Comparison of ENCODE assay signal across 8 cellular contexts in the genomic region with DNA sequence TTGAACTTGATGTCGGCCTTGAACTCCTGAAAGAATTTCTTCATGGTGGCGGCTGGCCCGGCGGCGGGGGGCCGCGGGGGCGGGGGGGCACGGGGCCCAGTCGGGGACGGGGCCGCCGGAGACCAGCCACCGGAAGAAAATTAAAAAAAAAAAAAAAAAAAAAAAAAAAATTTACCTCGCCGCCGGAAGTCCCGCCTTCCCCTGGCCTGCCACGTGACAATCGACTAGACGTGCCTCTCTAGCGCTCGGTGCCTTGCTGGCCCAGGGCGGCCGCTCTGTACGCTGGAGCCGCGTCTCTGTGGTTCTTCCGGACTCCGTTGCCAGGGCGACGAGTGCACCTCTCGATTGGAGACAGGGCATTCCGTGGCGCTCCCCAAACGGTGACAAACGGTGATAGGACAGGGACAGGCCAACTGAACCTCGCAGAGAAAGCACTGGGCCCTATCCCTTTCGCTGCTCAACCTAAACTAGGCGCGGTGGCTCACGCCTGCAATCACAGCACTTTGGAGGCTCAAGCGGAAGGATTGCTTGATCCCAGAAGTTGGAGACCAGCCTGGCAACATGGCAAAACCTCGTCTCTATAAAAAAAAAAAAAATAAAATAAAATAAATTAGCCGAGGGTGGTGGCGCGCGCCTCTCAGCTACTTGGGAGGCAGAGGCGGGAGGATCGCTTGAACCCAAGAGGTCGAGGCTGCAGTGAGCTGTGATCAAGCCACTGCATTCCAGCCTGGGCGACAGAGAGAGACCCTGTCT. TPM values are rescaled to one million over a fixed set of nuclear protein-coding genes. Genes with fewer than 3 reads are reported as not detected.
DNase-seq lines count a peak whose midpoint lies in the region; ATAC-seq, FAIRE-seq and TF ChIP-seq lines count a peak whose summit lies in the region.

A gene with protein sequence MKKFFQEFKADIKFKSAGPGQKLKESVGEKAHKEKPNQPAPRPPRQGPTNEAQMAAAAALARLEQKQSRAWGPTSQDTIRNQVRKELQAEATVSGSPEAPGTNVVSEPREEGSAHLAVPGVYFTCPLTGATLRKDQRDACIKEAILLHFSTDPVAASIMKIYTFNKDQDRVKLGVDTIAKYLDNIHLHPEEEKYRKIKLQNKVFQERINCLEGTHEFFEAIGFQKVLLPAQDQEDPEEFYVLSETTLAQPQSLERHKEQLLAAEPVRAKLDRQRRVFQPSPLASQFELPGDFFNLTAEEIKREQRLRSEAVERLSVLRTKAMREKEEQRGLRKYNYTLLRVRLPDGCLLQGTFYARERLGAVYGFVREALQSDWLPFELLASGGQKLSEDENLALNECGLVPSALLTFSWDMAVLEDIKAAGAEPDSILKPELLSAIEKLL (minus strand): TSS at position 141 of the 753 bp plus-strand sequence. CDS start 97 bp downstream, at position 44.

- peak within 1 kb of the TSS; percentile 92 for H3K27ac Mint-ChIP-seq in CD8-positive, alpha-beta T cell
- peak within 1 kb of the TSS; percentile 95 for H3K27ac Mint-ChIP-seq in memory B cell

- H3K4me1 ChIP-seq in CD8-positive, alpha-beta T cell (ENCODE audit: insufficient read depth, low read length): peaks cover 12% of the 10 kb centered on the region
- H3K4me1 ChIP-seq in H1 (replicated peaks in 1 of 4; ENCODE audit: control insufficient read depth in 3 of 4, insufficient read depth in 4 of 4, low read length in 3 of 4): peaks cover 0 to 5% (median 2%) of the 10 kb centered on the region in 4 experiments; a peak in 4 of 7 replicates

- no peak for TF ChIP-seq RAD21 in H1 (IDR thresholded peaks at IDR 0.05 in 1 of 2, conservative IDR thresholded peaks at IDR 0.05 in 1 of 2; ENCODE audit: low read depth in 2 of 2, low read length in 2 of 2)

- peak within 1 kb of the TSS; percentile 87 for H3K18ac ChIP-seq in H1 (ENCODE audit: extremely low read depth, low read length)

- H3K79me1 ChIP-seq in H1 (ENCODE audit: low read depth, low read length): no peaks in the 10 kb centered on the region; the same call in 1 of the 2 replicates

- no peak within 1 kb of the TSS for H2BK20ac ChIP-seq in H1 (ENCODE audit: low read length)

- H2BK15ac ChIP-seq in H1 (ENCODE audit: low read length): no peak within 1 kb of the TSS

- peak within 1 kb of the TSS; percentile 88 for H3K56ac ChIP-seq in H1 (replicated peaks; ENCODE audit: insufficient read length, low read depth, low read length)

- H3K4me2 ChIP-seq in H1 (ENCODE audit: insufficient read depth in 1 of 2, low read depth in 2 of 2, low read length in 2 of 2): peak within 1 kb of the TSS; percentile 80 to 95

- TF ChIP-seq EP300 in H1 (IDR thresholded peaks at IDR 0.05; ENCODE audit: borderline replicate concordance in 1 of 2, low read depth in 2 of 2, low read length in 2 of 2): no peak

- H3K14ac ChIP-seq in H1 (ENCODE audit: insufficient read length): no peak within 1 kb of the TSS

- no peaks in the 10 kb centered on the region for H3K9me3 ChIP-seq in CD8-positive, alpha-beta T cell (ENCODE audit: low read length)
- H3K9me3 ChIP-seq in H1 (ENCODE audit: insufficient read depth in 2 of 2, low read depth in 1 of 2, low read length in 1 of 2): no peaks in the 10 kb centered on the region

- H4K20me1 ChIP-seq in H1 (replicated peaks in 1 of 2; ENCODE audit: control insufficient read depth in 1 of 2, insufficient read depth in 2 of 2, low read length in 2 of 2): peaks cover 9 to 13% of the 10 kb centered on the region in 2 experiments

- peak; percentile 96 for ATAC-seq in CD8-positive, alpha-beta T cell
- peak; percentile 88 for ATAC-seq in GM21360 (IDR thresholded peaks at IDR 0.05; ENCODE audit: unreplicated experiment)
- peak; percentile 98 for ATAC-seq in memory B cell (ENCODE audit: low read depth)

- peaks cover 5% of the 10 kb centered on the region; the same call in 1 of the 2 replicates for H3K23me2 ChIP-seq in H1 (ENCODE audit: low read depth, low read length)

- TF ChIP-seq POLR2A in H1 (IDR thresholded peaks at IDR 0.05; ENCODE audit: control extremely low read depth in 1 of 2, low read depth in 2 of 2, low read length in 2 of 2): no peak; a peak in 1 of 3 replicates

- no peak for TF ChIP-seq CTCF in CD8-positive, alpha-beta T cell (IDR thresholded peaks at IDR 0.05)
- no peak for TF ChIP-seq CTCF in H1 (IDR thresholded peaks at IDR 0.05; ENCODE audit: control extremely low read depth in 1 of 3, insufficient read depth in 1 of 3, low read depth in 1 of 3, low read length in 3 of 3)

- H3K27me3 Mint-ChIP-seq in CD8-positive, alpha-beta T cell (ENCODE audit: low read depth): no peaks in the 10 kb centered on the region
- H3K27me3 Mint-ChIP-seq in memory B cell: no peaks in the 10 kb centered on the region

- POLR2A ChIA-PET in CD8-positive, alpha-beta T cell (lab: Charles Lee): interaction anchor here (4.3 kb wide), 1 partner anchor 13 kb away, joined by 26 read pairs; a partner anchor contains a TSS
- POLR2A ChIA-PET in H1 (lab: Charles Lee; ENCODE audit: partially characterized antibody): interaction anchor here (0.6 to 58.1 kb wide), 8 partner anchors 10 to 209 kb away, joined by 3 to 1590 read pairs (median 4); a partner anchor contains a TSS

- no peak within 1 kb of the TSS; the same call in 1 of the 2 replicates for H2AFZ ChIP-seq in H1 (ENCODE audit: low read length)

- CTCF ChIA-PET in CD8-positive, alpha-beta T cell (lab: Charles Lee): interaction anchor here (0.8 kb wide), 1 partner anchor 56 kb away, joined by 3 read pairs; no protein-coding TSS in a partner anchor
- CTCF ChIA-PET in H1 (lab: Charles Lee; ENCODE audit: partially characterized antibody): interaction anchor here (0.9 to 1.3 kb wide), 2 partner anchors 9 to 11 kb away, joined by 3 read pairs; no protein-coding TSS in a partner anchor

- DNase-seq in CD8-positive, alpha-beta T cell: peak; percentile 95 to 99 (median 97)
- DNase-seq in HT1080 (ENCODE audit: low read depth): peak; percentile 85
- DNase-seq in NOMO-1 treated with DMSO at 0.1 percent for 48 hours (lab: John Stamatoyannopoulos, UW; ENCODE audit: unreplicated experiment): peak; percentile 96
- DNase-seq in activated CD8-positive, alpha-beta memory T cell treated with anti-CD3 and anti-CD28 coated beads for 4 hours (ENCODE audit: low read depth in 2 of 2): peak; percentile 91 to 95
- DNase-seq in H1 (ENCODE audit: low read depth in 1 of 2, low spot score in 2 of 2): peak; percentile 94 to 96
- peak; percentile 94 to 95 for DNase-seq in memory B cell (ENCODE audit: low spot score in 2 of 2)
- peak; percentile 87 for DNase-seq in stimulated activated CD8-positive, alpha-beta memory T cell treated with anti-CD3 and anti-CD28 coated beads, Interleukin-12 subunit alpha, Interleukin-12 subunit beta, amount 100 ng/mL, for 24 hours (ENCODE audit: extremely low read depth)

- no peak within 1 kb of the TSS for H3K23ac ChIP-seq in H1 (ENCODE audit: insufficient read length)

- intact Hi-C loops in CD8-positive, alpha-beta T cell (cut with DNase I, micrococcal nuclease): loop anchor here (1.0 to 5.0 kb wide), 6 partner anchors 13 to 696 kb away; a partner anchor contains a TSS

- FAIRE-seq in H1 (lab: Jason Lieb, UNC): peak; percentile 79

- H2BK120ac ChIP-seq in H1 (replicated peaks; ENCODE audit: low read depth, low read length): no peak within 1 kb of the TSS

- H2AK5ac ChIP-seq in H1 (ENCODE audit: low read depth, low read length): no peak within 1 kb of the TSS

- H3K9ac ChIP-seq in H1 (replicated peaks in 1 of 4; ENCODE audit: extremely low read depth in 1 of 4, low read depth in 3 of 4, low read length in 3 of 4): peak within 1 kb of the TSS; percentile 70 to 90 (median 82)

- H3K9me3 Mint-ChIP-seq in CD8-positive, alpha-beta T cell: no peaks in the 10 kb centered on the region
- no peaks in the 10 kb centered on the region for H3K9me3 Mint-ChIP-seq in memory B cell

- H3K79me2 ChIP-seq in H1 (ENCODE audit: control insufficient read depth in 1 of 2, insufficient read depth in 2 of 2, low read length in 2 of 2): peaks cover 0 to 5% of the 10 kb centered on the region in 2 experiments; a peak in 1 of 4 replicates

- H3K4me3 Mint-ChIP-seq in CD8-positive, alpha-beta T cell: peak within 1 kb of the TSS; percentile 89
- H3K4me3 Mint-ChIP-seq in memory B cell: peak within 1 kb of the TSS; percentile 88

- H4K91ac ChIP-seq in H1 (replicated peaks; ENCODE audit: insufficient read length, low read length): no peak within 1 kb of the TSS

- H4K8ac ChIP-seq in H1 (ENCODE audit: extremely low read depth, insufficient read depth, low read length): peak within 1 kb of the TSS; percentile 91; the same call in 1 of the 2 replicates

- H3K27me3 ChIP-seq in CD8-positive, alpha-beta T cell (ENCODE audit: insufficient read depth, low read length): no peaks in the 10 kb centered on the region
- H3K27me3 ChIP-seq in H1 (replicated peaks in 1 of 4; ENCODE audit: control insufficient read depth in 3 of 4, extremely low read depth in 1 of 4, insufficient read depth in 3 of 4, low read length in 3 of 4): no peaks in the 10 kb centered on the region

- no peak within 1 kb of the TSS for H2BK12ac ChIP-seq in H1 (ENCODE audit: low read depth, low read length)

- H4K5ac ChIP-seq in H1 (ENCODE audit: insufficient read length, low read depth, low read length): peak within 1 kb of the TSS; percentile 57

- H3K36me3 Mint-ChIP-seq in CD8-positive, alpha-beta T cell: peaks cover 20% of the 10 kb centered on the region
- H3K36me3 Mint-ChIP-seq in memory B cell: peaks cover 7% of the 10 kb centered on the region

- peak within 1 kb of the TSS; percentile 63 for H3K27ac ChIP-seq in CD8-positive, alpha-beta T cell (ENCODE audit: low read depth, low read length)
- H3K27ac ChIP-seq in H1 (ENCODE audit: low read depth, low read length): peak within 1 kb of the TSS; percentile 75; the same call in 1 of the 2 replicates

- no peak within 1 kb of the TSS for H3K4ac ChIP-seq in H1 (replicated peaks; ENCODE audit: insufficient read length, low read depth, low read length)

- H2BK5ac ChIP-seq in H1 (ENCODE audit: low read depth, low read length): peak within 1 kb of the TSS; percentile 44; the same call in 1 of the 2 replicates

- H3K36me3 ChIP-seq in CD8-positive, alpha-beta T cell (ENCODE audit: insufficient read depth, low read length): peaks cover 13% of the 10 kb centered on the region
- H3K36me3 ChIP-seq in H1 (ENCODE audit: control insufficient read depth in 2 of 4, insufficient read depth in 4 of 4, low read length in 3 of 4): no peaks in the 10 kb centered on the region; a peak in 1 of 8 replicates

- H3K4me1 Mint-ChIP-seq in CD8-positive, alpha-beta T cell (ENCODE audit: low read depth): peaks cover 18% of the 10 kb centered on the region
- H3K4me1 Mint-ChIP-seq in memory B cell: peaks cover 25% of the 10 kb centered on the region

- H3K4me3 ChIP-seq in CD8-positive, alpha-beta T cell (ENCODE audit: low read depth, low read length): peak within 1 kb of the TSS; percentile 47
- peak within 1 kb of the TSS; percentile 63 to 75 (median 70) for H3K4me3 ChIP-seq in H1 (ENCODE audit: extremely low read depth in 1 of 4, insufficient read depth in 2 of 4, low read depth in 3 of 4, low read length in 4 of 4)

- WGBS in H1 (ENCODE audit: extremely low coverage in 1 of 2, insufficient coverage in 1 of 2, insufficient read length in 1 of 2, insufficient replicate concordance in 2 of 2, low coverage in 1 of 2, low lambda C conversion rate in 2 of 2, missing lambda C conversion rate in 1 of 2), 2 experiments: 21% methylated on average over 42 of the region's 52 CpGs; no CpG with 5 or more reads in 1 of the 2 experiments

RNA-seq across cellular contexts. Expression of the gene that starts here (rescaled TPM):
- 10 to 100 TPM; 61.5 to 62.6 TPM for total RNA-seq in CD8-positive, alpha-beta T cell
- 48.4 and 75.4 TPM in 2 replicates for total RNA-seq in HT1080 (2014; rRNA removed; shearing (Covaris generic))
- 80.9 and 87.9 TPM in 2 replicates for polyA plus RNA-seq in HT1080 (2015; cell fraction: cytosol; rRNA removed)
- 57.1 and 63.2 TPM in 2 replicates for polyA plus RNA-seq in HT1080 (2015; cell fraction: nucleus; rRNA removed)
- 28.0 and 29.9 TPM in 2 replicates for total RNA-seq in H1 (2021; fragmentation: NEBNext Ultra II Directional; extraction: Animal tissue kit (Norgen Biotek cat#: 25700))
- 43.8 and 63.0 TPM in 2 replicates for polyA plus RNA-seq in H1 (2011; rRNA removed)
- 32.6 TPM for polyA plus RNA-seq in H1 (2011; cell fraction: cytosol; rRNA removed)
- polyA plus RNA-seq in H1 (2011; cell fraction: nucleus; rRNA removed): 36.9 TPM
- polyA plus RNA-seq in H1 (2012, experiment 1 of 2): 25.0 to 35.0 TPM (median 33.0 TPM) in 4 replicates
- polyA plus RNA-seq in H1 (2012, experiment 2 of 2): 32.1 TPM
- 25.5 TPM for polyA plus RNA-seq in H1 (2013, experiment 1 of 2)
- 25.7 TPM for polyA plus RNA-seq in H1 (2013, experiment 2 of 2)
- 11.3 and 12.9 TPM in 2 replicates for polyA minus RNA-seq in H1 (2011; rRNA and poly(A)+ RNA removed)
- 18.1 TPM for polyA minus RNA-seq in H1 (2011; cell fraction: cytosol; rRNA and poly(A)+ RNA removed)
- polyA minus RNA-seq in H1 (2011; cell fraction: nucleus; rRNA and poly(A)+ RNA removed): 16.4 TPM

Comparison
In these comparisons a context has a peak if more than half of its experiments do, and no peak if none do; other contexts are left out.
1. Peak in every context shown above with its lines: DNase-seq, ATAC-seq, H3K4me3 ChIP-seq and H3K27ac ChIP-seq.